Comparison of ENCODE assay signal across 22 cellular contexts in genomic region chr20:33971147-33971775, GRCh38. TPM values are rescaled to one million over a fixed set of nuclear protein-coding genes. Genes with fewer than 3 reads are reported as not detected.
DNase-seq lines count a peak whose midpoint lies in the region; ATAC-seq, FAIRE-seq and TF ChIP-seq lines count a peak whose summit lies in the region.
"Had no signal": no experiment of that assay in that cellular context is flagged by ENCODE, and none has a peak within 500 bp of the region (broad histone marks: within the 10 kb centered on the region; RNA-seq: fewer than 3 reads in every experiment).

No MANE protein-coding gene starts in this region.

- POLR2A ChIA-PET in HepG2 (lab: Yijun Ruan, JAX), result interaction anchor here (0.9 to 2.4 kb wide), 2 partner anchors 10 to 22 kb away, joined by 4 to 10 read pairs; partner anchors contain the start of gene RALY

- TF ChIP-seq EP300 in HepG2 (IDR thresholded peaks at IDR 0.05; ENCODE audit: low read depth in 2 of 2, low read length in 2 of 2), result no peak
- TF ChIP-seq EP300 in HepG2 (CRISPR knock-in tag; IDR thresholded peaks at IDR 0.05; ENCODE audit: borderline replicate concordance), result no peak
- no peak for TF ChIP-seq EP300 in esophagus muscularis mucosa (IDR thresholded peaks at IDR 0.05)
- peak; percentile 26 to 93 (median 80) for TF ChIP-seq EP300 in sigmoid colon (IDR thresholded peaks at IDR 0.05)

- H3K79me2 ChIP-seq in HepG2 (ENCODE audit: insufficient read depth, low read length), result no peaks in the 10 kb centered on the region

- peaks cover 3 to 22% of the 10 kb centered on the region in 2 experiments; a peak in 2 of 5 replicates for H3K27me3 ChIP-seq in HepG2 (ENCODE audit: control insufficient read depth in 1 of 2, insufficient read depth in 2 of 2, low read length in 2 of 2)
- no peaks in the 10 kb centered on the region for H3K27me3 ChIP-seq in right lobe of liver
- no peaks in the 10 kb centered on the region for H3K27me3 ChIP-seq in esophagus muscularis mucosa
- no peaks in the 10 kb centered on the region for H3K27me3 ChIP-seq in sigmoid colon
- H3K27me3 ChIP-seq: Peyer's patch, SJCRH30 had no signal

- CTCF ChIA-PET in HepG2 (lab: Yijun Ruan, JAX; ENCODE audit: low intra/inter-chr PET ratio, low total read pairs), result no interaction called here

- TF ChIP-seq POLR2A in HepG2 (IDR thresholded peaks at IDR 0.05; ENCODE audit: insufficient read depth in 1 of 2, low read depth in 2 of 2, low read length in 2 of 2) (no peak), right lobe of liver (IDR thresholded peaks at IDR 0.05) (no peak), esophagus muscularis mucosa (IDR thresholded peaks at IDR 0.05; ENCODE audit: low read depth) (no peak), sigmoid colon (IDR thresholded peaks at IDR 0.05) (no peak)

- no peak for TF ChIP-seq RAD21 in HepG2 (CRISPR knock-in tag; IDR thresholded peaks at IDR 0.05)

- TF ChIP-seq CTCF in HepG2 (CRISPR knock-in tag; IDR thresholded peaks at IDR 0.05) (no peak), right lobe of liver (IDR thresholded peaks at IDR 0.05) (no peak), esophagus muscularis mucosa (IDR thresholded peaks at IDR 0.05) (no peak), sigmoid colon (IDR thresholded peaks at IDR 0.05) (no peak)

- H3K36me3 ChIP-seq in HepG2 (replicated peaks in 1 of 2; ENCODE audit: control insufficient read depth in 1 of 2, insufficient read depth in 2 of 2, low read length in 2 of 2) (no peaks in the 10 kb centered on the region), right lobe of liver (no peaks in the 10 kb centered on the region), esophagus muscularis mucosa (no peaks in the 10 kb centered on the region), sigmoid colon (no peaks in the 10 kb centered on the region)
- H3K36me3 ChIP-seq: Peyer's patch, SJCRH30 had no signal

- no peak overlapping the region for H3K4me2 ChIP-seq in HepG2 (ENCODE audit: low read depth, low read length)

- WGBS in HepG2 (ENCODE audit: low lambda C conversion rate), result 48% methylated on average over 4 of the region's 4 CpGs
- 76% methylated on average over 3 of the region's 4 CpGs for WGBS in right lobe of liver (ENCODE audit: insufficient coverage, low coverage, low lambda C conversion rate, missing lambda C conversion rate)
- 33% methylated on average over 4 of the region's 4 CpGs for WGBS in esophagus muscularis mucosa
- WGBS in sigmoid colon, 2 donors, result 78 to 89% methylated on average over 4 of the region's 4 CpGs

- ATAC-seq in HepG2 (no peak; the same call in 2 of the 3 replicates), right lobe of liver (no peak)

- no peaks in the 10 kb centered on the region for H4K20me1 ChIP-seq in HepG2 (ENCODE audit: insufficient read depth, low read length)

- H3K4me3 ChIP-seq in HepG2 (replicated peaks in 1 of 3; ENCODE audit: insufficient read depth in 1 of 3, low read depth in 2 of 3, low read length in 3 of 3) (no peak overlapping the region), right lobe of liver (no peak overlapping the region), esophagus muscularis mucosa (no peak overlapping the region), sigmoid colon (no peak overlapping the region)
- H3K4me3 ChIP-seq: Peyer's patch, SJCRH30 had no signal

- no TSS peak for BruUV-seq in HepG2 (replicated peaks; lab: Mats Ljungman, UMichigan)

- no peak overlapping the region for H2AFZ ChIP-seq in HepG2 (ENCODE audit: low read length)

- no peak for FAIRE-seq in HepG2 (lab: Jason Lieb, UNC)
- FAIRE-seq: D721Med, GM19239, H54 had no signal

- H3K9me3 ChIP-seq in HepG2 (ENCODE audit: low read length) (no peaks in the 10 kb centered on the region), right lobe of liver (no peaks in the 10 kb centered on the region), esophagus muscularis mucosa (no peaks in the 10 kb centered on the region), sigmoid colon (no peaks in the 10 kb centered on the region)
- H3K9me3 ChIP-seq: Peyer's patch, SJCRH30 had no signal

- in situ Hi-C loops in HepG2 (cut with HindIII; ENCODE audit: extremely low pct_ligation_motif_present, low pct_unique_long_range_greater_than_20kb), result no loop called here

- intact Hi-C loops in HepG2 (cut with micrococcal nuclease; ENCODE audit: unreplicated experiment) (no loop called here), right lobe of liver (cut with DNase I) (no loop called here), esophagus muscularis mucosa (cut with DNase I) (no loop called here), sigmoid colon (cut with DNase I) (loop anchor here (2.0 kb wide), 2 partner anchors 22 to 180 kb away; partner anchors contain the start of gene RALY)

- DNase-seq in HepG2 (ENCODE audit: low spot score), result no peak
- DNase-seq in right lobe of liver, result no peak
- DNase-seq in esophagus muscularis mucosa (ENCODE audit: extremely low spot score), result no peak
- peak; percentile 91 for DNase-seq in sigmoid colon
- DNase-seq in NCI-H187 treated with DMSO at 0.1 percent for 48 hours (lab: John Stamatoyannopoulos, UW), result no peak
- DNase-seq in kidney tubule cell (ENCODE audit: low spot score), result no peak
- DNase-seq in NCI-H82 (lab: John Stamatoyannopoulos, UW), result no peak
- no peak for DNase-seq in stimulated activated CD4-positive, alpha-beta T cell treated with anti-CD3 and anti-CD28 coated beads, Interleukin-12 subunit alpha, Interleukin-12 subunit beta, amount 100 ng/mL, for 4 hours
- DNase-seq: DMS53, GF-D8, NCI-H1105, NCI-H146, NCI-H2029 treated with DMSO at 0.1 percent for 48 hours, NCI-H345, NCI-H524 treated with DMSO at 0.1 percent for 48 hours, Peyer's patch, SJCRH30 had no signal

- H3K4me1 ChIP-seq in HepG2 (ENCODE audit: insufficient read depth, low read length) (no peaks in the 10 kb centered on the region), right lobe of liver (no peaks in the 10 kb centered on the region), esophagus muscularis mucosa (peaks cover 0 to 13% (median 10%) of the 10 kb centered on the region in 4 donors), sigmoid colon (peaks cover 0 to 16% (median 8%) of the 10 kb centered on the region in 4 donors)
- H3K4me1 ChIP-seq: Peyer's patch, SJCRH30 had no signal

- H3K9ac ChIP-seq in HepG2 (ENCODE audit: insufficient read depth, low read depth, low read length), result no peak overlapping the region

- no peak overlapping the region for H3K27ac ChIP-seq in HepG2 (ENCODE audit: extremely low read length, insufficient read depth, low read length)
- H3K27ac ChIP-seq in right lobe of liver, result no peak overlapping the region
- peak overlapping the region; percentile 49 to 65 (median 58) for H3K27ac ChIP-seq in esophagus muscularis mucosa (replicated peaks in 1 of 4)
- peak overlapping the region; percentile 31 to 79 (median 64) for H3K27ac ChIP-seq in sigmoid colon
- H3K27ac ChIP-seq: C4-2B, HL-60, Peyer's patch, SJCRH30 had no signal

TF ChIP-seq in HepG2, 621 proteins besides CTCF, POLR2A, EP300 and RAD21 (continues in another document):
- peak; percentile 80 to 83 for TF ChIP-seq MAFK (conservative IDR thresholded peaks at IDR 0.05 in 1 of 2, IDR thresholded peaks at IDR 0.05 in 1 of 2; ENCODE audit: low read length in 2 of 2)
- TF ChIP-seq ZNF547 (CRISPR knock-in tag; IDR thresholded peaks at IDR 0.05), result no peak
- no peak for TF ChIP-seq ISL2 (CRISPR knock-in tag; IDR thresholded peaks at IDR 0.05)
- no peak for TF ChIP-seq NR2F2 (IDR thresholded peaks at IDR 0.05; ENCODE audit: borderline replicate concordance, low read depth)
- no peak for TF ChIP-seq RNF2 (conservative IDR thresholded peaks at IDR 0.05; ENCODE audit: low read depth)
- no peak for TF ChIP-seq ZNF530 (CRISPR knock-in tag; IDR thresholded peaks at IDR 0.05; ENCODE audit: low read depth)
- peak; percentile 72 for TF ChIP-seq MAFF (IDR thresholded peaks at IDR 0.05; ENCODE audit: low read depth, low read length)
- no peak for TF ChIP-seq PITX1 (CRISPR knock-in tag; IDR thresholded peaks at IDR 0.05)
- no peak for TF ChIP-seq EEA1 (CRISPR knock-in tag; IDR thresholded peaks at IDR 0.05; ENCODE audit: borderline replicate concordance)
- TF ChIP-seq RAD51 (IDR thresholded peaks at IDR 0.05; ENCODE audit: borderline replicate concordance), result no peak
- no peak for TF ChIP-seq YEATS4 (CRISPR knock-in tag; IDR thresholded peaks at IDR 0.05; ENCODE audit: borderline replicate concordance)
- no peak for TF ChIP-seq ZNF883 (CRISPR knock-in tag; IDR thresholded peaks at IDR 0.05; ENCODE audit: not compliant biosample characterization)

RNA-seq across cellular contexts. Expression of gene RALY, which starts 22.4 kb away (rescaled TPM):
- total RNA-seq in HepG2 (2016; rRNA removed; fragmentation: Illumina TruSeq; extraction: Trizol) (186 and 213 TPM in 2 replicates), right lobe of liver (10 to 100 TPM; 24.8 to 42.1 (median 33.4) TPM), esophagus muscularis mucosa (100 to 1,000 TPM; 114 to 121 (median 117) TPM), sigmoid colon (10 to 100 TPM; 75.1 to 94.5 (median 88.5) TPM)
- 149 TPM in 2 replicates for total RNA-seq in HepG2 (2016; cell fraction: cytosol; rRNA removed; fragmentation: Illumina TruSeq; extraction: Trizol; ENCODE audit: low read depth)
- 189 and 205 TPM in 2 replicates for total RNA-seq in HepG2 (2016; cell fraction: insoluble cytoplasmic fraction; rRNA removed; fragmentation: Illumina TruSeq; extraction: Trizol)
- total RNA-seq in HepG2 (2016; cell fraction: membrane; rRNA removed; fragmentation: Illumina TruSeq; extraction: Trizol), result 212 and 253 TPM in 2 replicates
- 108 and 117 TPM in 2 replicates for total RNA-seq in HepG2 (2016; cell fraction: nucleus; rRNA removed; fragmentation: Illumina TruSeq; extraction: Trizol)
- polyA plus RNA-seq in HepG2 (2011; rRNA removed) (178 and 179 TPM in 2 replicates), sigmoid colon (100 to 1,000 TPM; 190 to 233 (median 200) TPM)
- polyA plus RNA-seq in HepG2 (2011; cell fraction: cytosol; rRNA removed), result 154 and 230 TPM in 2 replicates
- polyA plus RNA-seq in HepG2 (2011; cell fraction: nucleus; rRNA removed), result 90.5 and 93.6 TPM in 2 replicates
- 139 and 151 TPM in 2 replicates for polyA plus RNA-seq in HepG2 (2012)
- 205 and 264 TPM in 2 replicates for polyA plus RNA-seq in HepG2 (2016; cell fraction: cytosol; fragmentation: Illumina TruSeq; extraction: Trizol; ENCODE audit: low read depth)
- polyA plus RNA-seq in HepG2 (2016; cell fraction: insoluble cytoplasmic fraction; fragmentation: Illumina TruSeq; extraction: Trizol; ENCODE audit: low read depth), result 400 and 432 TPM in 2 replicates
- polyA plus RNA-seq in HepG2 (2016; cell fraction: membrane; fragmentation: Illumina TruSeq; extraction: Trizol; ENCODE audit: low read depth), result 287 and 342 TPM in 2 replicates
- 252 and 257 TPM in 2 replicates for polyA plus RNA-seq in HepG2 (2016; cell fraction: nucleus; fragmentation: Illumina TruSeq; extraction: Trizol; ENCODE audit: insufficient read depth, low read depth)
- polyA minus RNA-seq in HepG2 (2011; rRNA and poly(A)+ RNA removed; ENCODE audit: low replicate concordance), result 148 and 200 TPM in 2 replicates
- 99.8 and 102 TPM in 2 replicates for polyA minus RNA-seq in HepG2 (2011; cell fraction: cytosol; rRNA and poly(A)+ RNA removed)
- polyA minus RNA-seq in HepG2 (2011; cell fraction: nucleus; rRNA and poly(A)+ RNA removed), result 75.0 and 76.2 TPM in 2 replicates

Comparison
In these comparisons a context has a peak if more than half of its experiments do, and no peak if none do; other contexts are left out.
1. H3K27ac ChIP-seq: peak in esophagus muscularis mucosa (4 of 4) and sigmoid colon (4 of 4); none in HepG2 (single experiment) and right lobe of liver (0 of 3).